In the genomic region with DNA sequence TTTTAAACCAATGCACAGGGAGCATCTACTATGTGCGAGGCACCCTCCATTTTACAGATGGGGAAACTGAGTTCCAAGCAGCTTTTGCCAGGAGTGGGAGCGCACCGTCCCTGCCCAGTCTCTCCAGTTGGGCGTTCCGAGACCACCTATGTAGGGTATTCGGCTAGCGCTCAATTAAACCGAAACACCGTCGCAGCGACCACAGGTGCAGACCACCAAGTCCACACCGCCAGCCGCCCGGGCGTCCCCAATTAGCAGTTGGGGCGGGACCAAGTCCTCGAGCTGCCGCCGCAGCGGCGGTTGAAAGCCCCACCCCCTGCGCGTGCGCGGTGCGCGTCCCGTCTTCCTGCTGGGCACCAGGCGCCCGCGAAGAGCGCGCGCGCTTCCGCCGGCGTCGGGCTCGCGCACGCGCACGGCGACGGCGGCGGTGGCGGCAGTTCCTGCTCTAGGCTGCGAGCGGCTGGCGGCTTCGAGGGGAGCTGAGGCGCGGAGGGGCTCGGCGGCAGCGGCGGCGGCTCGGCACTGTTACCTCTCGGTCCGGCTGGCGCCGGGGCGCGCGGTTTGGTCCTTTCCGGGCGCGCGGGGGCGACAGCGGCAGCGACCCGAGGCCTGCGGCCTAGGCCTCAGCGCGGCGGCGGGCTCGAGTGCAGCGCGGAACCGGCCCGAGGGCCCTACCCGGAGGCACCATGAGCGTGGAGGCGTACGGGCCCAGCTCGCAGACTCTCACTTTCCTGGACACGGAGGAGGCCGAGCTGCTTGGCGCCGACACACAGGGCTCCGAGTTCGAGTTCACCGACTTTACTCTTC, we compare ENCODE assay signal across 8 cellular contexts. TPM values are rescaled to one million over a fixed set of nuclear protein-coding genes. Genes with fewer than 3 reads are reported as not detected.
DNase-seq lines count a peak whose midpoint lies in the region; ATAC-seq lines count a peak whose summit lies in the region.

Gene UPF1 (plus strand): TSS at position 436 of the 807 bp plus-strand sequence. CDS start 251 bp downstream, at position 687.

- peak within 1 kb of the TSS; percentile 88 for H3K9ac ChIP-seq in mucosa of stomach (ENCODE audit: low read length)

- H3K27ac Mint-ChIP-seq in IgD-negative memory B cell, result peak within 1 kb of the TSS; percentile 81 to 92 (median 87)

- H3K27ac ChIP-seq in esophagus (ENCODE audit: low read depth in 2 of 2, low read length in 1 of 2), result peak within 1 kb of the TSS; percentile 87 to 91

- H3K27me3 ChIP-seq in esophagus (ENCODE audit: control insufficient read depth in 1 of 2, insufficient read depth in 2 of 2, low read length in 2 of 2) (no peaks in the 10 kb centered on the region), mucosa of stomach (ENCODE audit: control insufficient read depth, insufficient read depth, low read length) (no peaks in the 10 kb centered on the region)

- H3K9me3 Mint-ChIP-seq in IgD-negative memory B cell, result peaks cover 0 to 3% (median 0%) of the 10 kb centered on the region in 3 donors

- DNase-seq in DMS 273 (lab: John Stamatoyannopoulos, UW; ENCODE audit: unreplicated experiment) (peak; percentile 99), OCI-M1 (lab: John Stamatoyannopoulos, UW) (peak; percentile 97), activated T-cell treated with anti-CD3 and anti-CD28 coated beads for 48 hours (ENCODE audit: low read depth) (peak; percentile 98)
- DNase-seq in stimulated activated CD8-positive, alpha-beta memory T cell treated with anti-CD3 and anti-CD28 coated beads, Interleukin-7, amount 100 ng/mL, for 1 hour (ENCODE audit: low read depth in 2 of 2), result peak; percentile 87 to 92

- ATAC-seq in GM21528 (IDR thresholded peaks at IDR 0.05; ENCODE audit: low FRiP score, unreplicated experiment), result peak; percentile 66

- H3K9me3 ChIP-seq in esophagus (ENCODE audit: control insufficient read depth in 2 of 2, insufficient read depth in 1 of 2, low read depth in 1 of 2, low read length in 1 of 2) (no peaks in the 10 kb centered on the region), mucosa of stomach (ENCODE audit: control insufficient read depth, low read length) (peaks cover 6% of the 10 kb centered on the region)

- peaks cover 4% of the 10 kb centered on the region for H3K27me3 Mint-ChIP-seq in IgD-negative memory B cell

- H3K4me3 ChIP-seq in esophagus (ENCODE audit: low read depth in 1 of 2, low read length in 2 of 2) (peak within 1 kb of the TSS; percentile 76 to 96), mucosa of stomach (ENCODE audit: low read length) (peak within 1 kb of the TSS; percentile 84)

- H3K4me1 ChIP-seq in esophagus (ENCODE audit: control insufficient read depth in 2 of 2, insufficient read depth in 2 of 2, low read length in 1 of 2), result peaks cover 0 to 4% of the 10 kb centered on the region in 2 donors
- H3K4me1 ChIP-seq in mucosa of stomach (ENCODE audit: control insufficient read depth, insufficient read depth, low read length), result peaks cover 24% of the 10 kb centered on the region

- peak within 1 kb of the TSS; percentile 85 to 96 (median 93) for H3K4me3 Mint-ChIP-seq in IgD-negative memory B cell

- WGBS in esophagus, 2 donors, result 0 to 1% methylated on average over 68 to 98 of the region's 98 CpGs

- H3K36me3 ChIP-seq in esophagus (ENCODE audit: control insufficient read depth in 2 of 2, insufficient read depth in 2 of 2, low read length in 1 of 2), result peaks cover 0 to 2% of the 10 kb centered on the region in 2 donors
- H3K36me3 ChIP-seq in mucosa of stomach (ENCODE audit: control insufficient read depth, insufficient read depth, low read length), result no peaks in the 10 kb centered on the region

- no peaks in the 10 kb centered on the region for H3K36me3 Mint-ChIP-seq in IgD-negative memory B cell

- H3K4me1 Mint-ChIP-seq in IgD-negative memory B cell, result peaks cover 25 to 32% (median 32%) of the 10 kb centered on the region in 3 donors

RNA-seq across cellular contexts. Expression of gene UPF1, which starts in this region (rescaled TPM):
- 14.6 TPM for polyA plus RNA-seq in IgD-negative memory B cell
- 10 to 100 TPM; 28.1 to 41.7 TPM for polyA plus RNA-seq in esophagus

Comparison
In these comparisons a context has a peak if more than half of its experiments do, and no peak if none do; other contexts are left out.
1. Peak in every context shown above with its lines: DNase-seq, ATAC-seq, H3K4me3 ChIP-seq and H3K27ac ChIP-seq.